Comparison of ENCODE assay signal across 8 cellular contexts in the genomic region with DNA sequence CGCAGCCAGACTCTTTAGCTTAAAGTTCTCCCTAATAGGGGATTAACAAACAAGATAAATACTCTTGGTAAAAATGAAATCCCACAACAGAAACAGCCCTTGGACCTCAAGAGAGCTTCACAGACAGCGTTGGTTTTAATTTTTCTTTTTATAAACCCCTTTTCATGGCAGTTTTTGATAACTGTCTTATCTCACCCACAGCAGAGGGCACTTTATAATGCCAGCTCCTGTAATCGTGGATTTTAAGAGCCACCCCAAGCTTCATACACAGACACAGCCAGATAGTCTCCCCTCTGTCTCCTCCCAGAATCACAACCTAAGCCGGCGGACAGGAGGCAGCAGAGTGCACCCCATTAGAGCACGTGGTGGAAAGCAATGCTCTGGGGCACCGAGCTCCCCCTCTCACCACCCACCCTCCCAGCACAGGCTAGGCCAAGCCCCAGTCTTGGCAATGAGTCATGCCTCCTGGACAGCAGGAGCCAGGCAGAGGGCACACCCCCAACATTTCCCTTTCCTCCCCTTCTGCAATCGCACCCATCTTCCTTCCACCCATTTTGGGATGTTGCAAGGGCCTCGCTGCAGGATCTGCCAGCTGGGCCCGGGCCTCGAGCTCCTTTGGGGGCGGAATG. TPM values are rescaled to one million over a fixed set of nuclear protein-coding genes. Genes with fewer than 3 reads are reported as not detected.
DNase-seq lines count a peak whose midpoint lies in the region; ATAC-seq and TF ChIP-seq lines count a peak whose summit lies in the region.

No MANE protein-coding gene starts in this region.

- H3K4me1 ChIP-seq in iPS-20b (ENCODE audit: insufficient read depth, low read length) (peaks cover 46% of the 10 kb centered on the region), sigmoid colon (peaks cover 0 to 59% (median 45%) of the 10 kb centered on the region in 4 donors)

- H3K36me3 ChIP-seq in iPS-20b (ENCODE audit: insufficient read depth, low read depth, low read length) (peaks cover 30% of the 10 kb centered on the region), sigmoid colon (peaks cover 0 to 25% (median 7%) of the 10 kb centered on the region in 4 donors)

- TF ChIP-seq EP300 in sigmoid colon (IDR thresholded peaks at IDR 0.05) = no peak

- no peak for TF ChIP-seq POLR2A in sigmoid colon (IDR thresholded peaks at IDR 0.05)

- no peak overlapping the region for H3K27ac ChIP-seq in iPS-20b (ENCODE audit: low read length)
- peak overlapping the region; percentile 96 to 99 (median 98) for H3K27ac ChIP-seq in sigmoid colon

- TF ChIP-seq CTCF in sigmoid colon (IDR thresholded peaks at IDR 0.05) = peak; percentile 59 to 72 (median 68)

- H3K4me3 ChIP-seq in iPS-20b (ENCODE audit: low read length) (peak overlapping the region; percentile 84), sigmoid colon (peak overlapping the region; percentile 72 to 99 (median 90))

- H3K27me3 ChIP-seq in iPS-20b (ENCODE audit: insufficient read depth, low read length) = peaks cover 12% of the 10 kb centered on the region; the same call in 1 of the 2 replicates
- no peaks in the 10 kb centered on the region for H3K27me3 ChIP-seq in sigmoid colon

- 1 to 5% methylated on average over 12 of the region's 12 CpGs for WGBS in sigmoid colon, 2 donors

- peak overlapping the region; percentile 69; the same call in 1 of the 2 replicates for H3K9ac ChIP-seq in iPS-20b (ENCODE audit: low read depth, low read length)

- ATAC-seq in GM19035 (IDR thresholded peaks at IDR 0.05; ENCODE audit: unreplicated experiment) (peak; percentile 20), HG03196 (IDR thresholded peaks at IDR 0.05; ENCODE audit: unreplicated experiment) (peak; percentile 44)

- intact Hi-C loops in sigmoid colon (cut with DNase I) = loop anchor here (2.0 to 5.0 kb wide), 8 partner anchors 19 to 871 kb away; no protein-coding TSS in a partner anchor

- H3K9me3 ChIP-seq in iPS-20b (ENCODE audit: insufficient read depth, low read depth, low read length) = no peaks in the 10 kb centered on the region
- H3K9me3 ChIP-seq in sigmoid colon = no peaks in the 10 kb centered on the region

- DNase-seq in COR-L47 (lab: John Stamatoyannopoulos, UW) = peak; percentile 47
- peak; percentile 99 for DNase-seq in RKO (ENCODE audit: low spot score)
- DNase-seq in brain pericyte (ENCODE audit: low read depth, low spot score) = peak; percentile 97
- peak; percentile 97 for DNase-seq in sigmoid colon
- DNase-seq in NCI-H524 treated with DMSO at 0.1 percent for 48 hours (lab: John Stamatoyannopoulos, UW) = no peak

RNA-seq across cellular contexts. Expression of gene JAG1, which starts 2.5 kb away (rescaled TPM):
- 10 to 100 TPM; 29.9 to 76.4 (median 53.1) TPM for total RNA-seq in sigmoid colon
- 10 to 100 TPM in 1 of 3 donors, 1 to 10 TPM in 2; 3.9 to 32.4 (median 4.2) TPM for polyA plus RNA-seq in sigmoid colon
